28 cellular contexts compared by ENCODE assay signal in the genomic region with DNA sequence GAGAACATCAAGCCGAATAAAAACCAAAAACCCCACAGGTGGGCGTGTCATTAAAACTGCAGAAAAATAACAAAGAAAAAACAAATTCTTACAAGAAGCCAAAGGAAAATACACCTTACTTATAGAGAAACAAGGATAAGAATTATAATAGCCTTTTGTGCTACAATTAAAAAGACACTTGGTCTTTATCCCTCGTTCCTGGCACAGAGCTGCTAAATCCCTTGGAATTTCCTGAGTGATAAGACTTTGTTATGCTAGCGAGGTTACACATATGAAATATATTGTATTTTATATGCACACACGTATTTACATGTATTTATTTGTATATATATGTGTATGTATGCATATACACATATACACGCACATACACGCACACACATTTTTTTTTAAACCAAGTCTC.
"Had no signal": no experiment of that assay in that cellular context is flagged by ENCODE, and none has a peak within 500 bp of the region (broad histone marks: within the 10 kb centered on the region; RNA-seq: fewer than 3 reads in every experiment).

No MANE protein-coding gene starts in this region.

- H2AFZ ChIP-seq: neural progenitor cell, parathyroid adenoma had no signal

- H3K9me3 Mint-ChIP-seq: mesothelial cell of epicardium; nephron progenitor cell; neural progenitor cell; stimulated activated naive CD8-positive, alpha-beta T cell treated with anti-CD3 and anti-CD28 coated beads, Interleukin-15, amount 100 ng/mL, for 72 hours had no signal

- H3K36me3 ChIP-seq: left ventricle myocardium inferior, neural progenitor cell, neutrophil, spleen, tibial nerve, uterus had no signal

- H3K4me2 ChIP-seq: neural progenitor cell had no signal

- ATAC-seq: natural killer cell; psoas muscle; right cardiac atrium; sciatic nerve; stimulated activated memory B cell treated with anti-CD40 and anti-IgM and Interleukin-4, amounts not matched to agents 10 μg/mL and 1 μg/mL and 100 μg/mL, for 72 hours; stimulated activated naive CD8-positive, alpha-beta T cell treated with anti-CD3 and anti-CD28 coated beads, Interleukin-15, amount 100 ng/mL, for 72 hours had no signal

- H3K9ac ChIP-seq: neural progenitor cell, parathyroid adenoma had no signal

- H3K27me3 Mint-ChIP-seq: naive B cell; stimulated activated memory B cell treated with anti-CD40 and anti-IgM and Interleukin-4, amounts not matched to agents 10 μg/mL and 1 μg/mL and 100 μg/mL, for 72 hours; stimulated activated naive CD8-positive, alpha-beta T cell treated with anti-CD3 and anti-CD28 coated beads, Interleukin-15, amount 100 ng/mL, for 72 hours; type B pancreatic cell had no signal

- H3K4me1 Mint-ChIP-seq: immature natural killer cell; naive B cell; natural killer cell; neural progenitor cell; stimulated activated memory B cell treated with anti-CD40 and anti-IgM and Interleukin-4, amounts not matched to agents 10 μg/mL and 1 μg/mL and 100 μg/mL, for 72 hours; stimulated activated naive CD8-positive, alpha-beta T cell treated with anti-CD3 and anti-CD28 coated beads, Interleukin-15, amount 100 ng/mL, for 72 hours had no signal

- H3K4me3 Mint-ChIP-seq: immature natural killer cell; mesothelial cell of epicardium; naive B cell; natural killer cell; nephron progenitor cell; neural progenitor cell; stimulated activated memory B cell treated with anti-CD40 and anti-IgM and Interleukin-4, amounts not matched to agents 10 μg/mL and 1 μg/mL and 100 μg/mL, for 72 hours; stimulated activated naive CD8-positive, alpha-beta T cell treated with anti-CD3 and anti-CD28 coated beads, Interleukin-15, amount 100 ng/mL, for 72 hours; type B pancreatic cell had no signal

- H3K27me3 ChIP-seq: neural progenitor cell, neutrophil, spleen, tibial nerve, uterus had no signal

- H3K79me2 ChIP-seq: parathyroid adenoma had no signal

- H3K4me3 ChIP-seq: left ventricle myocardium inferior, lung, neural progenitor cell, psoas muscle, skin epidermis, spleen, tibial nerve, uterus had no signal

- DNase-seq: hypothalamus; immature natural killer cell; islet precursor cell; left ventricle myocardium inferior; mesendoderm; naive B cell; natural killer cell; nephron progenitor cell; occipital lobe; psoas muscle; right cardiac atrium; spleen; stimulated activated CD4-positive, alpha-beta T cell treated with anti-CD3 and anti-CD28 coated beads, Interleukin-4, amount 100 ng/mL, for 24 hours; stimulated activated CD8-positive, alpha-beta memory T cell treated with anti-CD3 and anti-CD28 coated beads, Interleukin-4, amount 100 ng/mL, for 48 hours; stimulated activated naive CD4-positive, alpha-beta T cell treated with Interleukin-2 at 50 U/mL for 16 hours; stimulated activated naive CD8-positive, alpha-beta T cell treated with anti-CD3 and anti-CD28 coated beads, Interleukin-15, amount 100 ng/mL, for 72 hours; substantia nigra; uterus had no signal

- H3K4me1 ChIP-seq: left ventricle myocardium inferior, parathyroid adenoma, psoas muscle, spleen had no signal

- H3K9me3 ChIP-seq: left ventricle myocardium inferior, neutrophil, psoas muscle, spleen, tibial nerve, uterus had no signal

- H3K27ac ChIP-seq: left ventricle myocardium inferior, neural progenitor cell, neutrophil, parathyroid adenoma, psoas muscle, skin epidermis, spleen had no signal

- H3K27ac Mint-ChIP-seq: immature natural killer cell; mesothelial cell of epicardium; naive B cell; natural killer cell; nephron progenitor cell; neural progenitor cell; stimulated activated memory B cell treated with anti-CD40 and anti-IgM and Interleukin-4, amounts not matched to agents 10 μg/mL and 1 μg/mL and 100 μg/mL, for 72 hours; stimulated activated naive CD8-positive, alpha-beta T cell treated with anti-CD3 and anti-CD28 coated beads, Interleukin-15, amount 100 ng/mL, for 72 hours; type B pancreatic cell had no signal

- H3K36me3 Mint-ChIP-seq: immature natural killer cell; mesothelial cell of epicardium; naive B cell; natural killer cell; neural progenitor cell; stimulated activated memory B cell treated with anti-CD40 and anti-IgM and Interleukin-4, amounts not matched to agents 10 μg/mL and 1 μg/mL and 100 μg/mL, for 72 hours; type B pancreatic cell had no signal
